In the genomic region with DNA sequence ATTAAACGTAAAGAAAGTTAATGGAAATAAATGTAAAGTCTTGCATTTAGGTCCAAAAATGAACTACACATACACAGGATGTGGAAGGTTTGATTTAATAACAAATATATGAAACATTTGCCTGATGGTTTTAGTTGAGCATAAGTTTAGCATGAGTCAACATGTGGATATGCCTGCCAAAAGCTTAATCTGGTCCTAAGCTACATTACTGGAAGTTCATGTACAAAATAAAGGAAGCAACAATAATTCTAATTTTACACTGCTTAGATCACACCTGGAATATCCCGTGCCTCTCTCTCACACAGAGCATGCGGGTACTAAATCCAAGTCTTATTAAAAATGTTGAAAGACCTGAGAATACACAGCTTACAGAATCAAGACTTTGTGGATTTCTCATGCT, we compare ENCODE assay signal across 15 cellular contexts.
DNase-seq lines count a peak whose midpoint lies in the region; ATAC-seq, FAIRE-seq and TF ChIP-seq lines count a peak whose summit lies in the region.
"Had no signal": no experiment of that assay in that cellular context is flagged by ENCODE, and none has a peak within 500 bp of the region (broad histone marks: within the 10 kb centered on the region; RNA-seq: fewer than 3 reads in every experiment).

No MANE protein-coding gene starts in this region.

- H3K9me3 Mint-ChIP-seq in T-cell = no peaks in the 10 kb centered on the region
- H3K9me3 Mint-ChIP-seq in natural killer cell treated with Interleukin-12 subunit alpha and Interleukin-12 subunit beta and Interleukin-15 and Interleukin-18, amount 100 ng/mL, for 72 hours = no peaks in the 10 kb centered on the region
- H3K9me3 Mint-ChIP-seq: activated naive CD4-positive, alpha-beta T cell treated with anti-CD3 and anti-CD28 coated beads, Interleukin-2, amount 50 U/mL, for 24 hours had no signal

- no peak overlapping the region for H3K27ac Mint-ChIP-seq in T-cell
- H3K27ac Mint-ChIP-seq in natural killer cell treated with Interleukin-12 subunit alpha and Interleukin-12 subunit beta and Interleukin-15 and Interleukin-18, amount 100 ng/mL, for 72 hours = no peak overlapping the region
- H3K27ac Mint-ChIP-seq: activated naive CD4-positive, alpha-beta T cell treated with anti-CD3 and anti-CD28 coated beads, Interleukin-2, amount 50 U/mL, for 24 hours had no signal

- H3K27me3 Mint-ChIP-seq in T-cell = peaks cover 0 to 2% of the 10 kb centered on the region in 2 donors
- no peaks in the 10 kb centered on the region for H3K27me3 Mint-ChIP-seq in natural killer cell treated with Interleukin-12 subunit alpha and Interleukin-12 subunit beta and Interleukin-15 and Interleukin-18, amount 100 ng/mL, for 72 hours
- H3K27me3 Mint-ChIP-seq: activated naive CD4-positive, alpha-beta T cell treated with anti-CD3 and anti-CD28 coated beads, Interleukin-2, amount 50 U/mL, for 24 hours had no signal

- peak; percentile 90 for FAIRE-seq in H54 (lab: Jason Lieb, UNC)
- FAIRE-seq: TTC549 had no signal

- TF ChIP-seq CTCF in astrocyte of the spinal cord (IDR thresholded peaks at IDR 0.05; ENCODE audit: low read depth, low read length) = no peak

- no peak for ATAC-seq in T-cell (replicated peaks in 1 of 4)
- ATAC-seq in GM19328 (IDR thresholded peaks at IDR 0.05; ENCODE audit: unreplicated experiment) = no peak
- no peak for ATAC-seq in natural killer cell treated with Interleukin-12 subunit alpha and Interleukin-12 subunit beta and Interleukin-15 and Interleukin-18, amount 100 ng/mL, for 72 hours
- no peak for ATAC-seq in HG03354 (IDR thresholded peaks at IDR 0.05; ENCODE audit: poor library complexity, severe bottlenecking, unreplicated experiment)

- in situ Hi-C loops in astrocyte of the spinal cord (cut with HindIII; ENCODE audit: low sequenced_read_pairs) = no loop called here

- no peak for TF ChIP-seq POLR2A in H54 (IDR thresholded peaks at IDR 0.05; ENCODE audit: low read depth, low read length)

- POLR2A ChIA-PET in T-cell (lab: Charles Lee) = interaction anchor here (0.6 to 0.7 kb wide), 2 partner anchors 503 to 1065 kb away, joined by 3 to 4 read pairs; no protein-coding TSS in a partner anchor

- no peak overlapping the region for H3K4me3 ChIP-seq in astrocyte of the spinal cord (ENCODE audit: low read depth, low read length)
- H3K4me3 ChIP-seq: Peyer's patch, right lobe of liver had no signal

- H3K4me1 Mint-ChIP-seq in T-cell = no peaks in the 10 kb centered on the region
- no peaks in the 10 kb centered on the region for H3K4me1 Mint-ChIP-seq in natural killer cell treated with Interleukin-12 subunit alpha and Interleukin-12 subunit beta and Interleukin-15 and Interleukin-18, amount 100 ng/mL, for 72 hours (ENCODE audit: low read depth in 2 of 2)
- H3K4me1 Mint-ChIP-seq: activated naive CD4-positive, alpha-beta T cell treated with anti-CD3 and anti-CD28 coated beads, Interleukin-2, amount 50 U/mL, for 24 hours had no signal

- DNase-seq in A172 (ENCODE audit: low spot score) (peak; percentile 42), H54 (ENCODE audit: insufficient read length, low spot score) (peak; percentile 12), astrocyte of the spinal cord (ENCODE audit: low read depth, low spot score) (peak; percentile 84), hepatic stellate cell (ENCODE audit: low spot score) (peak; percentile 27), T-cell (no peak)
- DNase-seq in natural killer cell treated with Interleukin-12 subunit alpha and Interleukin-12 subunit beta and Interleukin-15 and Interleukin-18, amount 100 ng/mL, for 72 hours (ENCODE audit: low spot score) = no peak
- DNase-seq: BE2C; effector memory CD4-positive, alpha-beta T cell; Peyer's patch; right lobe of liver; trophoblast cell had no signal

- H3K4me3 Mint-ChIP-seq in T-cell = no peak overlapping the region
- H3K4me3 Mint-ChIP-seq in natural killer cell treated with Interleukin-12 subunit alpha and Interleukin-12 subunit beta and Interleukin-15 and Interleukin-18, amount 100 ng/mL, for 72 hours = no peak overlapping the region
- H3K4me3 Mint-ChIP-seq: activated naive CD4-positive, alpha-beta T cell treated with anti-CD3 and anti-CD28 coated beads, Interleukin-2, amount 50 U/mL, for 24 hours had no signal

- CTCF ChIA-PET in T-cell (lab: Charles Lee) = interaction anchor here in 1 of 2 donors (0.9 kb wide), 1 partner anchor 329 kb away, joined by 3 read pairs; no protein-coding TSS in a partner anchor

- no peaks in the 10 kb centered on the region for H3K36me3 Mint-ChIP-seq in T-cell
- no peaks in the 10 kb centered on the region for H3K36me3 Mint-ChIP-seq in natural killer cell treated with Interleukin-12 subunit alpha and Interleukin-12 subunit beta and Interleukin-15 and Interleukin-18, amount 100 ng/mL, for 72 hours
- H3K36me3 Mint-ChIP-seq: activated naive CD4-positive, alpha-beta T cell treated with anti-CD3 and anti-CD28 coated beads, Interleukin-2, amount 50 U/mL, for 24 hours had no signal

Comparison
In these comparisons a context has a peak if more than half of its experiments do, and no peak if none do; other contexts are left out.
1. DNase-seq: peak in A172 (single experiment), H54 (single experiment), astrocyte of the spinal cord (single experiment) and hepatic stellate cell (single experiment); none in T-cell (0 of 34) and natural killer cell treated with Interleukin-12 subunit alpha and Interleukin-12 subunit beta and Interleukin-15 and Interleukin-18, amount 100 ng/mL, for 72 hours (single experiment).